Comparison of ENCODE assay signal across 17 cellular contexts in genomic region chrX:53723381-53723780, GRCh38. TPM values are rescaled to one million over a fixed set of nuclear protein-coding genes. Genes with fewer than 3 reads are reported as not detected.
DNase-seq lines count a peak whose midpoint lies in the region; ATAC-seq, FAIRE-seq and TF ChIP-seq lines count a peak whose summit lies in the region.
"Had no signal": no experiment of that assay in that cellular context is flagged by ENCODE, and none has a peak within 500 bp of the region (broad histone marks: within the 10 kb centered on the region; RNA-seq: fewer than 3 reads in every experiment).

No MANE protein-coding gene starts in this region.

- no peak for DNase-seq in activated CD4-positive, alpha-beta T cell treated with anti-CD3 and anti-CD28 coated beads for 36 hours
- DNase-seq in activated CD4-positive, alpha-beta T cell treated with anti-CD3 and anti-CD28 coated beads, Interleukin-2, amount 10 ng/mL, durations not matched to agents 7 days and 5 days = no peak
- DNase-seq in Calu3 (no peak), astrocyte (ENCODE audit: low read depth) (no peak), pons (ENCODE audit: low spot score) (peak; percentile 3), superior temporal gyrus (ENCODE audit: extremely low spot score) (no peak)
- DNase-seq in activated T-helper 2 cell treated with anti-CD3 and anti-CD28 coated beads, Interferon-gamma antibody, Interleukin-2, Interleukin-4, amounts not matched to agents 10 μg/mL and 5 μg/mL and 100 μg/mL, durations not matched to agents 14 hours and 24 hours and 36 hours (ENCODE audit: low spot score) = no peak
- DNase-seq: BE2C; Caco-2; CD4-positive, CD25-positive, alpha-beta regulatory T cell; CD8-positive, alpha-beta memory T cell; DMS53; DND-41; GM23248 had no signal

- no peak for TF ChIP-seq CTCF in Calu3 (IDR thresholded peaks at IDR 0.05; ENCODE audit: unreplicated experiment)
- TF ChIP-seq CTCF in astrocyte (IDR thresholded peaks at IDR 0.05; ENCODE audit: insufficient read depth, low read depth, low read length) = no peak

- no peak overlapping the region for H3K27ac ChIP-seq in astrocyte (ENCODE audit: low read depth, low read length)
- H3K27ac ChIP-seq: GM23248 had no signal

- H3K9me3 Mint-ChIP-seq in activated CD4-positive, alpha-beta T cell treated with anti-CD3 and anti-CD28 coated beads for 36 hours (ENCODE audit: low read depth) = no peaks in the 10 kb centered on the region
- no peaks in the 10 kb centered on the region for H3K9me3 Mint-ChIP-seq in activated CD4-positive, alpha-beta T cell treated with anti-CD3 and anti-CD28 coated beads, Interleukin-2, amount 10 ng/mL, durations not matched to agents 7 days and 5 days
- H3K9me3 Mint-ChIP-seq in Calu3 (ENCODE audit: low read depth, unreplicated experiment) (peaks cover 4% of the 10 kb centered on the region), astrocyte (ENCODE audit: unreplicated experiment) (no peaks in the 10 kb centered on the region)
- H3K9me3 Mint-ChIP-seq in activated T-helper 2 cell treated with anti-CD3 and anti-CD28 coated beads, Interferon-gamma antibody, Interleukin-2, Interleukin-4, amounts not matched to agents 10 μg/mL and 5 μg/mL and 100 μg/mL, durations not matched to agents 14 hours and 24 hours and 36 hours = no peaks in the 10 kb centered on the region
- H3K9me3 Mint-ChIP-seq: CD4-positive, CD25-positive, alpha-beta regulatory T cell; CD8-positive, alpha-beta memory T cell had no signal

- CTCF ChIA-PET in activated CD4-positive, alpha-beta T cell treated with anti-CD3 and anti-CD28 coated beads for 36 hours (lab: Charles Lee) = no interaction called here
- CTCF ChIA-PET in activated CD4-positive, alpha-beta T cell treated with anti-CD3 and anti-CD28 coated beads, Interleukin-2, amount 10 ng/mL, durations not matched to agents 7 days and 5 days (lab: Charles Lee) = interaction anchor here (1.2 kb wide), 2 partner anchors 39 to 1276 kb away, joined by 3 to 8 read pairs; no protein-coding TSS in a partner anchor
- CTCF ChIA-PET in Calu3 (lab: Charles Lee) = no interaction called here

- no peaks in the 10 kb centered on the region for H3K4me1 ChIP-seq in astrocyte (ENCODE audit: insufficient read depth, low read length)
- H3K4me1 ChIP-seq: BE2C, Caco-2, HAP-1 had no signal

- no peak overlapping the region for H3K4me2 ChIP-seq in astrocyte (ENCODE audit: low read length)

- H3K36me3 ChIP-seq in astrocyte (ENCODE audit: insufficient read depth, low read length) = no peaks in the 10 kb centered on the region
- H3K36me3 ChIP-seq: BE2C, HAP-1 had no signal

- H2AFZ ChIP-seq in astrocyte (ENCODE audit: low read depth, low read length) = no peak overlapping the region
- H2AFZ ChIP-seq: GM23248 had no signal

- H3K9me3 ChIP-seq in astrocyte (ENCODE audit: insufficient read depth, low read depth, low read length) = no peaks in the 10 kb centered on the region
- H3K9me3 ChIP-seq: BE2C, Caco-2, HAP-1 had no signal

- peak; percentile 76 for FAIRE-seq in astrocyte (lab: Jason Lieb, UNC)
- FAIRE-seq: G401.6, GM19239 had no signal

- H3K4me3 ChIP-seq in astrocyte (ENCODE audit: insufficient read depth, low read depth, low read length) = no peak overlapping the region
- H3K4me3 ChIP-seq: GM23248, HAP-1 had no signal

- no peak for ATAC-seq in activated CD4-positive, alpha-beta T cell treated with anti-CD3 and anti-CD28 coated beads for 36 hours

- intact Hi-C loops in activated CD4-positive, alpha-beta T cell treated with anti-CD3 and anti-CD28 coated beads for 36 hours (cut with DNase I, micrococcal nuclease) = no loop called here
- intact Hi-C loops in Calu3 (cut with micrococcal nuclease; ENCODE audit: unreplicated experiment) = no loop called here
- intact Hi-C loops in activated T-helper 2 cell treated with anti-CD3 and anti-CD28 coated beads, Interferon-gamma antibody, Interleukin-2, Interleukin-4, amounts not matched to agents 10 μg/mL and 5 μg/mL and 100 μg/mL, durations not matched to agents 14 hours and 24 hours and 36 hours (cut with micrococcal nuclease) = no loop called here

- no peaks in the 10 kb centered on the region for H3K27me3 ChIP-seq in astrocyte (ENCODE audit: insufficient read depth, low read length)
- H3K27me3 ChIP-seq: BE2C had no signal

- POLR2A ChIA-PET in activated CD4-positive, alpha-beta T cell treated with anti-CD3 and anti-CD28 coated beads for 36 hours (lab: Charles Lee) = no interaction called here
- POLR2A ChIA-PET in activated CD4-positive, alpha-beta T cell treated with anti-CD3 and anti-CD28 coated beads, Interleukin-2, amount 10 ng/mL, durations not matched to agents 7 days and 5 days (lab: Charles Lee) = no interaction called here

- peaks cover 19% of the 10 kb centered on the region for H3K36me3 Mint-ChIP-seq in activated CD4-positive, alpha-beta T cell treated with anti-CD3 and anti-CD28 coated beads for 36 hours (ENCODE audit: low read depth)
- no peaks in the 10 kb centered on the region for H3K36me3 Mint-ChIP-seq in activated CD4-positive, alpha-beta T cell treated with anti-CD3 and anti-CD28 coated beads, Interleukin-2, amount 10 ng/mL, durations not matched to agents 7 days and 5 days (ENCODE audit: low read depth)
- H3K36me3 Mint-ChIP-seq in Calu3 (ENCODE audit: insufficient read depth, unreplicated experiment) (peaks cover 5% of the 10 kb centered on the region), astrocyte (ENCODE audit: low read depth, unreplicated experiment) (peaks cover 2% of the 10 kb centered on the region)
- H3K36me3 Mint-ChIP-seq in activated T-helper 2 cell treated with anti-CD3 and anti-CD28 coated beads, Interferon-gamma antibody, Interleukin-2, Interleukin-4, amounts not matched to agents 10 μg/mL and 5 μg/mL and 100 μg/mL, durations not matched to agents 14 hours and 24 hours and 36 hours (ENCODE audit: low read depth) = peaks cover 17% of the 10 kb centered on the region
- H3K36me3 Mint-ChIP-seq: CD4-positive, CD25-positive, alpha-beta regulatory T cell; CD8-positive, alpha-beta memory T cell had no signal

- no peak overlapping the region for H3K9ac ChIP-seq in astrocyte (ENCODE audit: low read length)
- H3K9ac ChIP-seq: GM23248 had no signal

- no peaks in the 10 kb centered on the region for H3K27me3 Mint-ChIP-seq in activated CD4-positive, alpha-beta T cell treated with anti-CD3 and anti-CD28 coated beads for 36 hours
- H3K27me3 Mint-ChIP-seq in activated CD4-positive, alpha-beta T cell treated with anti-CD3 and anti-CD28 coated beads, Interleukin-2, amount 10 ng/mL, durations not matched to agents 7 days and 5 days = no peaks in the 10 kb centered on the region
- H3K27me3 Mint-ChIP-seq in Calu3 (ENCODE audit: unreplicated experiment) = no peaks in the 10 kb centered on the region
- H3K27me3 Mint-ChIP-seq in astrocyte (ENCODE audit: low read depth, unreplicated experiment) = no peaks in the 10 kb centered on the region
- no peaks in the 10 kb centered on the region for H3K27me3 Mint-ChIP-seq in activated T-helper 2 cell treated with anti-CD3 and anti-CD28 coated beads, Interferon-gamma antibody, Interleukin-2, Interleukin-4, amounts not matched to agents 10 μg/mL and 5 μg/mL and 100 μg/mL, durations not matched to agents 14 hours and 24 hours and 36 hours (ENCODE audit: low read depth)
- H3K27me3 Mint-ChIP-seq: CD4-positive, CD25-positive, alpha-beta regulatory T cell had no signal

- peak overlapping the region; percentile 31 for H3K27ac Mint-ChIP-seq in activated CD4-positive, alpha-beta T cell treated with anti-CD3 and anti-CD28 coated beads for 36 hours
- H3K27ac Mint-ChIP-seq in activated CD4-positive, alpha-beta T cell treated with anti-CD3 and anti-CD28 coated beads, Interleukin-2, amount 10 ng/mL, durations not matched to agents 7 days and 5 days = no peak overlapping the region
- peak overlapping the region; percentile 14 for H3K27ac Mint-ChIP-seq in Calu3 (ENCODE audit: unreplicated experiment)
- no peak overlapping the region for H3K27ac Mint-ChIP-seq in astrocyte (ENCODE audit: unreplicated experiment)
- no peak overlapping the region for H3K27ac Mint-ChIP-seq in activated T-helper 2 cell treated with anti-CD3 and anti-CD28 coated beads, Interferon-gamma antibody, Interleukin-2, Interleukin-4, amounts not matched to agents 10 μg/mL and 5 μg/mL and 100 μg/mL, durations not matched to agents 14 hours and 24 hours and 36 hours
- H3K27ac Mint-ChIP-seq: CD4-positive, CD25-positive, alpha-beta regulatory T cell had no signal

- BruUV-seq in Calu3 (replicated peaks; lab: Mats Ljungman, UMichigan) = no TSS peak

- peaks cover 32% of the 10 kb centered on the region for H3K4me1 Mint-ChIP-seq in activated CD4-positive, alpha-beta T cell treated with anti-CD3 and anti-CD28 coated beads for 36 hours
- H3K4me1 Mint-ChIP-seq in activated CD4-positive, alpha-beta T cell treated with anti-CD3 and anti-CD28 coated beads, Interleukin-2, amount 10 ng/mL, durations not matched to agents 7 days and 5 days = peaks cover 29% of the 10 kb centered on the region
- H3K4me1 Mint-ChIP-seq in Calu3 (ENCODE audit: low read depth, unreplicated experiment) (peaks cover 25% of the 10 kb centered on the region), astrocyte (ENCODE audit: low read depth, unreplicated experiment) (peaks cover 6% of the 10 kb centered on the region)
- H3K4me1 Mint-ChIP-seq in activated T-helper 2 cell treated with anti-CD3 and anti-CD28 coated beads, Interferon-gamma antibody, Interleukin-2, Interleukin-4, amounts not matched to agents 10 μg/mL and 5 μg/mL and 100 μg/mL, durations not matched to agents 14 hours and 24 hours and 36 hours (ENCODE audit: low read depth) = peaks cover 18% of the 10 kb centered on the region

- no peaks in the 10 kb centered on the region for H4K20me1 ChIP-seq in astrocyte (ENCODE audit: insufficient read depth, low read length)

- no peaks in the 10 kb centered on the region for H3K79me2 ChIP-seq in astrocyte (ENCODE audit: insufficient read depth, low read length)

- H3K4me3 Mint-ChIP-seq in activated CD4-positive, alpha-beta T cell treated with anti-CD3 and anti-CD28 coated beads for 36 hours = no peak overlapping the region
- H3K4me3 Mint-ChIP-seq in activated CD4-positive, alpha-beta T cell treated with anti-CD3 and anti-CD28 coated beads, Interleukin-2, amount 10 ng/mL, durations not matched to agents 7 days and 5 days = no peak overlapping the region
- H3K4me3 Mint-ChIP-seq in Calu3 (ENCODE audit: low read depth, unreplicated experiment) (no peak overlapping the region), astrocyte (ENCODE audit: unreplicated experiment) (no peak overlapping the region)
- no peak overlapping the region for H3K4me3 Mint-ChIP-seq in activated T-helper 2 cell treated with anti-CD3 and anti-CD28 coated beads, Interferon-gamma antibody, Interleukin-2, Interleukin-4, amounts not matched to agents 10 μg/mL and 5 μg/mL and 100 μg/mL, durations not matched to agents 14 hours and 24 hours and 36 hours (ENCODE audit: low read depth)
- H3K4me3 Mint-ChIP-seq: CD4-positive, CD25-positive, alpha-beta regulatory T cell; CD8-positive, alpha-beta memory T cell had no signal

RNA-seq across cellular contexts. Expression of gene HUWE1, which starts 36.9 kb away (rescaled TPM):
- 100 to 1,000 TPM; 513 to 554 TPM for total RNA-seq in activated CD4-positive, alpha-beta T cell treated with anti-CD3 and anti-CD28 coated beads for 36 hours
- 100 to 1,000 TPM; 235 to 251 TPM for total RNA-seq in activated CD4-positive, alpha-beta T cell treated with anti-CD3 and anti-CD28 coated beads, Interleukin-2, amount 10 ng/mL, durations not matched to agents 7 days and 5 days
- total RNA-seq in Calu3 (2022) (347 and 376 TPM in 2 replicates), astrocyte (215 and 225 TPM in 2 replicates)
- total RNA-seq in activated T-helper 2 cell treated with anti-CD3 and anti-CD28 coated beads, Interferon-gamma antibody, Interleukin-2, Interleukin-4, amounts not matched to agents 10 μg/mL and 5 μg/mL and 100 μg/mL, durations not matched to agents 14 hours and 24 hours and 36 hours = 391 and 412 TPM in 2 replicates

Comparison
In these comparisons a context has a peak if more than half of its experiments do, and no peak if none do; other contexts are left out.
1. H3K27ac Mint-ChIP-seq: peak in activated CD4-positive, alpha-beta T cell treated with anti-CD3 and anti-CD28 coated beads for 36 hours (single experiment) and Calu3 (single experiment); none in activated CD4-positive, alpha-beta T cell treated with anti-CD3 and anti-CD28 coated beads, Interleukin-2, amount 10 ng/mL, durations not matched to agents 7 days and 5 days (single experiment), astrocyte (single experiment) and activated T-helper 2 cell treated with anti-CD3 and anti-CD28 coated beads, Interferon-gamma antibody, Interleukin-2, Interleukin-4, amounts not matched to agents 10 μg/mL and 5 μg/mL and 100 μg/mL, durations not matched to agents 14 hours and 24 hours and 36 hours (single experiment).